In genomic region chr15:60651734-60652141, GRCh38 we compare ENCODE assay signal across 12 cellular contexts.
DNase-seq lines count a peak whose midpoint lies in the region; ATAC-seq and TF ChIP-seq lines count a peak whose summit lies in the region.
"Had no signal": no experiment of that assay in that cellular context is flagged by ENCODE, and none has a peak within 500 bp of the region (broad histone marks: within the 10 kb centered on the region; RNA-seq: fewer than 3 reads in every experiment).

No MANE protein-coding gene starts in this region.

- ATAC-seq in GM21381 (IDR thresholded peaks at IDR 0.05; ENCODE audit: unreplicated experiment) (peak; percentile 38), GM21526 (IDR thresholded peaks at IDR 0.05; ENCODE audit: low FRiP score, unreplicated experiment) (no peak)

- H3K27me3 Mint-ChIP-seq in Calu3 (ENCODE audit: unreplicated experiment), result peaks cover 43% of the 10 kb centered on the region

- H3K4me3 ChIP-seq in DOHH2 (ENCODE audit: low read length), result no peak overlapping the region; the same call in 1 of the 2 replicates

- DNase-seq in NCI-H187 (lab: John Stamatoyannopoulos, UW) (peak; percentile 54 to 65), germinal center (ENCODE audit: low spot score) (peak; percentile 64), D341Med (ENCODE audit: low spot score) (no peak), HK-2 (ENCODE audit: unreplicated experiment) (no peak), Calu3 (no peak)
- DNase-seq: amniotic stem cell, MM.1S, substantia nigra had no signal

- BruUV-seq in Calu3 (replicated peaks; lab: Mats Ljungman, UMichigan), result no TSS peak

- no peak overlapping the region for H3K4me3 Mint-ChIP-seq in Calu3 (ENCODE audit: low read depth, unreplicated experiment)

- H3K9me3 Mint-ChIP-seq in Calu3 (ENCODE audit: low read depth, unreplicated experiment), result no peaks in the 10 kb centered on the region

- H3K79me2 ChIP-seq in DOHH2 (ENCODE audit: control insufficient read depth, low read length), result no peaks in the 10 kb centered on the region

- no peak overlapping the region for H3K27ac ChIP-seq in DOHH2 (ENCODE audit: low read depth, low read length)
- H3K27ac ChIP-seq: epithelial cell of prostate had no signal

- CTCF ChIA-PET in Calu3 (lab: Charles Lee), result interaction anchor here (0.8 kb wide), 1 partner anchor 426 kb away, joined by 3 read pairs; no protein-coding TSS in a partner anchor

- no peaks in the 10 kb centered on the region for H4K20me1 ChIP-seq in DOHH2 (ENCODE audit: control insufficient read depth, insufficient read depth, low read depth, low read length)

- no peaks in the 10 kb centered on the region for H3K9me2 ChIP-seq in DOHH2 (replicated peaks; ENCODE audit: control insufficient read depth, low read length)

- no peaks in the 10 kb centered on the region for H3K4me1 Mint-ChIP-seq in Calu3 (ENCODE audit: low read depth, unreplicated experiment)

- TF ChIP-seq CTCF in DOHH2 (IDR thresholded peaks at IDR 0.05; ENCODE audit: low read depth, low read length, poor library complexity, severe bottlenecking) (no peak), Calu3 (IDR thresholded peaks at IDR 0.05; ENCODE audit: unreplicated experiment) (no peak)

- no peaks in the 10 kb centered on the region for H3K9me3 ChIP-seq in DOHH2 (ENCODE audit: control insufficient read depth, insufficient read depth, low read length)

- H3K36me3 Mint-ChIP-seq in Calu3 (ENCODE audit: insufficient read depth, unreplicated experiment), result no peaks in the 10 kb centered on the region

- no peaks in the 10 kb centered on the region for H3F3A ChIP-seq in DOHH2 (ENCODE audit: control insufficient read depth, insufficient read depth)

- no peak overlapping the region for H3K27ac Mint-ChIP-seq in Calu3 (ENCODE audit: unreplicated experiment)

- no peaks in the 10 kb centered on the region for H3K36me3 ChIP-seq in DOHH2 (ENCODE audit: control insufficient read depth, low read length)

- peaks cover 22% of the 10 kb centered on the region for H3K4me1 ChIP-seq in DOHH2 (ENCODE audit: control insufficient read depth, low read length)

- peaks cover 25% of the 10 kb centered on the region for H3K27me3 ChIP-seq in DOHH2 (ENCODE audit: control insufficient read depth, low read length)

- intact Hi-C loops in Calu3 (cut with micrococcal nuclease; ENCODE audit: unreplicated experiment), result no loop called here

- H3K4me2 ChIP-seq in DOHH2 (ENCODE audit: low read length), result peak overlapping the region; percentile 41

Comparison
In these comparisons a context has a peak if more than half of its experiments do, and no peak if none do; other contexts are left out.
1. DNase-seq: peak in NCI-H187 (2 of 2) and germinal center (single experiment); none in D341Med (single experiment), HK-2 (single experiment) and Calu3 (single experiment).